Comparison of ENCODE assay signal across 8 cellular contexts in genomic region chr5:160421625-160422258, GRCh38. TPM values are rescaled to one million over a fixed set of nuclear protein-coding genes. Genes with fewer than 3 reads are reported as not detected.
A peak's percentile ranks its signal among the peaks of the same experiment; 100 is the strongest.
DNase-seq lines count a peak whose midpoint lies in the region; ATAC-seq and TF ChIP-seq lines count a peak whose summit lies in the region.

PTTG1 (plus strand) TSS chr5:160421855; CDS start chr5:160422313, 458 bp downstream.

- CTCF ChIA-PET in SK-N-SH (lab: Yijun Ruan, JAX), result interaction anchor here (0.6 to 13.8 kb wide), 3 partner anchors 18 to 1434 kb away, joined by 3 to 177 read pairs (median 3); no protein-coding TSS in a partner anchor
- CTCF ChIA-PET in activated naive CD4-positive, alpha-beta T cell treated with anti-CD3 and anti-CD28 coated beads, Interleukin-2, amount 10 ng/mL, durations not matched to agents 7 days and 5 days (lab: Charles Lee), result interaction anchor here (1.0 to 10.3 kb wide), 2 partner anchors 17 to 48 kb away, joined by 3 to 54 read pairs; no protein-coding TSS in a partner anchor

- peak within 1 kb of the TSS; percentile 67 to 73 for H3K27ac ChIP-seq in SK-N-SH (ENCODE audit: low read depth in 2 of 2, low read length in 1 of 2)
- H3K27ac ChIP-seq in osteoblast (ENCODE audit: low read depth, low read length), result peak within 1 kb of the TSS; percentile 86
- H3K27ac ChIP-seq in thoracic aorta, result peak within 1 kb of the TSS; percentile 56 to 69

- DNase-seq in GM06990 (ENCODE audit: extremely low read depth, insufficient read length) (peak; percentile 95), NB4 (ENCODE audit: low read depth) (peak; percentile 98), SK-N-SH (peak; percentile 90), glomerular endothelial cell (ENCODE audit: extremely low read depth, low read depth, low spot score) (no peak), osteoblast (ENCODE audit: insufficient read length, low spot score, missing footprints) (peak; percentile 89), thoracic aorta (ENCODE audit: low spot score) (peak; percentile 88)
- peak; percentile 95 for DNase-seq in activated naive CD4-positive, alpha-beta T cell treated with anti-CD3 and anti-CD28 coated beads, Interleukin-2, amount 10 ng/mL, durations not matched to agents 7 days and 5 days

- peaks cover 77% of the 10 kb centered on the region for H3K4me1 Mint-ChIP-seq in activated naive CD4-positive, alpha-beta T cell treated with anti-CD3 and anti-CD28 coated beads, Interleukin-2, amount 10 ng/mL, durations not matched to agents 7 days and 5 days

- peak within 1 kb of the TSS; percentile 95 for H3K4me3 Mint-ChIP-seq in activated naive CD4-positive, alpha-beta T cell treated with anti-CD3 and anti-CD28 coated beads, Interleukin-2, amount 10 ng/mL, durations not matched to agents 7 days and 5 days

- peak; percentile 71 for ATAC-seq in HG02571 (IDR thresholded peaks at IDR 0.05; ENCODE audit: unreplicated experiment)
- ATAC-seq in thoracic aorta (ENCODE audit: insufficient number of reproducible peaks, low FRiP score, low read depth), result peak; percentile 44

- peak within 1 kb of the TSS; percentile 71 for H3K9ac ChIP-seq in SK-N-SH

- H3K27me3 Mint-ChIP-seq in activated naive CD4-positive, alpha-beta T cell treated with anti-CD3 and anti-CD28 coated beads, Interleukin-2, amount 10 ng/mL, durations not matched to agents 7 days and 5 days, result no peaks in the 10 kb centered on the region

- POLR2A ChIA-PET in SK-N-SH (lab: Yijun Ruan, JAX), result no interaction called here

- peak within 1 kb of the TSS; percentile 78 for H2AFZ ChIP-seq in SK-N-SH (ENCODE audit: low read depth)
- H2AFZ ChIP-seq in osteoblast (ENCODE audit: low read length), result peak within 1 kb of the TSS; percentile 96

- H3K9me3 ChIP-seq in SK-N-SH (no peaks in the 10 kb centered on the region), osteoblast (ENCODE audit: low read depth, low read length) (no peaks in the 10 kb centered on the region), thoracic aorta (no peaks in the 10 kb centered on the region)

- H3K4me3 ChIP-seq in GM06990 (replicated peaks; ENCODE audit: low read depth, low read length), result peak within 1 kb of the TSS; percentile 87
- H3K4me3 ChIP-seq in NB4 (ENCODE audit: low read depth, low read length), result peak within 1 kb of the TSS; percentile 93
- peak within 1 kb of the TSS; percentile 68 to 73 for H3K4me3 ChIP-seq in SK-N-SH (ENCODE audit: low read depth in 2 of 2, low read length in 1 of 2)
- peak within 1 kb of the TSS; percentile 80 for H3K4me3 ChIP-seq in osteoblast (ENCODE audit: insufficient read depth, low read length)
- H3K4me3 ChIP-seq in thoracic aorta, result peak within 1 kb of the TSS; percentile 71

- H3K79me2 ChIP-seq in SK-N-SH (ENCODE audit: insufficient read depth), result peaks cover 70% of the 10 kb centered on the region
- peaks cover 61% of the 10 kb centered on the region for H3K79me2 ChIP-seq in osteoblast (ENCODE audit: insufficient read depth, low read length)

- peaks cover 38% of the 10 kb centered on the region for H3K36me3 Mint-ChIP-seq in activated naive CD4-positive, alpha-beta T cell treated with anti-CD3 and anti-CD28 coated beads, Interleukin-2, amount 10 ng/mL, durations not matched to agents 7 days and 5 days

- peak; percentile 87 for TF ChIP-seq POLR2A in NB4 (IDR thresholded peaks at IDR 0.05; ENCODE audit: extremely low read depth, insufficient read length)

- H3K36me3 ChIP-seq in GM06990 (ENCODE audit: control insufficient read depth, insufficient read depth, low read length) (no peaks in the 10 kb centered on the region), SK-N-SH (replicated peaks in 1 of 2; ENCODE audit: control insufficient read depth in 1 of 2, insufficient read depth in 2 of 2, low read length in 1 of 2) (peaks cover 14 to 24% of the 10 kb centered on the region in 2 experiments), osteoblast (ENCODE audit: insufficient read depth, low read length) (no peaks in the 10 kb centered on the region), thoracic aorta (no peaks in the 10 kb centered on the region)

- no peak for TF ChIP-seq RAD21 in SK-N-SH (IDR thresholded peaks at IDR 0.05; ENCODE audit: low read length)

- peaks cover 12% of the 10 kb centered on the region for H3F3A ChIP-seq in SK-N-SH (replicated peaks; ENCODE audit: insufficient read depth)

- under 1% methylated on average over 38 of the region's 39 CpGs for WGBS in SK-N-SH (ENCODE audit: low lambda C conversion rate)

- TF ChIP-seq CTCF in GM06990 (IDR thresholded peaks at IDR 0.05; ENCODE audit: insufficient read depth, low read length, poor library complexity, severe bottlenecking) (no peak), NB4 (IDR thresholded peaks at IDR 0.05; ENCODE audit: low read depth, low read length) (no peak), SK-N-SH (IDR thresholded peaks at IDR 0.05) (no peak), osteoblast (IDR thresholded peaks at IDR 0.05; ENCODE audit: extremely low read depth, low read depth, low read length) (no peak), thoracic aorta (IDR thresholded peaks at IDR 0.05) (no peak)

- H3K27me3 ChIP-seq in GM06990 (replicated peaks; ENCODE audit: control insufficient read depth, insufficient read depth, low read length) (no peaks in the 10 kb centered on the region), SK-N-SH (ENCODE audit: insufficient read depth) (no peaks in the 10 kb centered on the region), osteoblast (ENCODE audit: insufficient read depth, low read length) (no peaks in the 10 kb centered on the region), thoracic aorta (replicated peaks; ENCODE audit: insufficient read depth) (no peaks in the 10 kb centered on the region)

- H3K4me1 ChIP-seq in SK-N-SH (ENCODE audit: control insufficient read depth in 1 of 2, insufficient read depth in 2 of 2, low read depth in 1 of 2, low read length in 1 of 2) (peaks cover 17 to 26% of the 10 kb centered on the region in 2 experiments; a peak in 3 of 4 replicates), osteoblast (ENCODE audit: insufficient read depth, low read length) (peaks cover 45% of the 10 kb centered on the region), thoracic aorta (ENCODE audit: control insufficient read depth in 1 of 2, low read depth in 2 of 2) (peaks cover 23 to 28% of the 10 kb centered on the region in 2 donors)

- H4K20me1 ChIP-seq in SK-N-SH (ENCODE audit: insufficient read depth) (no peaks in the 10 kb centered on the region), osteoblast (ENCODE audit: insufficient read depth, low read length) (no peaks in the 10 kb centered on the region)

- peak within 1 kb of the TSS; percentile 80 for H3K4me2 ChIP-seq in SK-N-SH
- peak within 1 kb of the TSS; percentile 94 for H3K4me2 ChIP-seq in osteoblast (ENCODE audit: insufficient read depth, low read length)

- peak within 1 kb of the TSS; percentile 93 for H3K27ac Mint-ChIP-seq in activated naive CD4-positive, alpha-beta T cell treated with anti-CD3 and anti-CD28 coated beads, Interleukin-2, amount 10 ng/mL, durations not matched to agents 7 days and 5 days

- no peaks in the 10 kb centered on the region for H3K9me2 ChIP-seq in SK-N-SH

- H3K9me3 Mint-ChIP-seq in activated naive CD4-positive, alpha-beta T cell treated with anti-CD3 and anti-CD28 coated beads, Interleukin-2, amount 10 ng/mL, durations not matched to agents 7 days and 5 days, result no peaks in the 10 kb centered on the region

- TF ChIP-seq EP300 in SK-N-SH (IDR thresholded peaks at IDR 0.05; ENCODE audit: borderline replicate concordance in 1 of 2, low read depth in 1 of 2, low read length in 1 of 2), result no peak

TF ChIP-seq in SK-N-SH, 30 proteins besides CTCF, POLR2A, EP300 and RAD21 (continues in another document):
- TF ChIP-seq TAF1 (IDR thresholded peaks at IDR 0.05; ENCODE audit: borderline replicate concordance, low read depth, low read length) (peak; percentile 80), FOXM1 (IDR thresholded peaks at IDR 0.05; ENCODE audit: low read depth) (peak; percentile 99), POLR2AphosphoS5 (IDR thresholded peaks at IDR 0.05; ENCODE audit: low read depth, low read length) (peak; percentile 92), YY1 (IDR thresholded peaks at IDR 0.05; ENCODE audit: low read depth) (0 out of 2 replicates have a peak, but pooled peaks have one; percentile 11), SIN3A (IDR thresholded peaks at IDR 0.05; ENCODE audit: borderline replicate concordance, low read depth, low read length) (peak; percentile 92; the same call in 1 of the 2 replicates), TCF12 (IDR thresholded peaks at IDR 0.05) (no peak), MAX (IDR thresholded peaks at IDR 0.05; ENCODE audit: low read depth) (peak; percentile 74; the same call in 1 of the 2 replicates), MXI1 (IDR thresholded peaks at IDR 0.05; ENCODE audit: low read depth, low read length) (peak; percentile 67), EZH2phosphoT487 (IDR thresholded peaks at IDR 0.05; ENCODE audit: borderline replicate concordance, low read depth) (no peak), TEAD4 (IDR thresholded peaks at IDR 0.05; ENCODE audit: borderline replicate concordance, insufficient read depth) (no peak), NRF1 (IDR thresholded peaks at IDR 0.05; ENCODE audit: low read depth, low read length) (peak; percentile 33; the same call in 1 of the 2 replicates), FOSL2 (IDR thresholded peaks at IDR 0.05; ENCODE audit: borderline replicate concordance, low read depth) (no peak), IRF3 (IDR thresholded peaks at IDR 0.05; ENCODE audit: low read depth, low read length) (no peak), RXRA (IDR thresholded peaks at IDR 0.05; ENCODE audit: borderline replicate concordance, low read depth) (no peak), RFX5 (IDR thresholded peaks at IDR 0.05; ENCODE audit: low read length) (no peak), CHD2 (IDR thresholded peaks at IDR 0.05; ENCODE audit: low read length, partially characterized antibody) (peak; percentile 41), JUND (IDR thresholded peaks at IDR 0.05) (no peak)

RNA-seq across cellular contexts. Expression of gene PTTG1, which starts in this region (rescaled TPM):
- polyA plus RNA-seq in SK-N-SH (2012; rRNA removed), result 221 and 279 TPM in 2 replicates
- 275 and 326 TPM in 2 replicates for polyA plus RNA-seq in SK-N-SH (2012; cell fraction: cytosol; rRNA removed)
- polyA plus RNA-seq in SK-N-SH (2012; cell fraction: nucleus; rRNA removed), result 88.1 and 137 TPM in 2 replicates
- 46.4 and 81.2 TPM in 2 replicates for total RNA-seq in glomerular endothelial cell
- 29.8 and 41.3 TPM in 2 replicates for total RNA-seq in osteoblast
- total RNA-seq in thoracic aorta, result 1 to 10 TPM in 1 of 2 donors, not detected in 1; 2.2 TPM
